8 cellular contexts compared by ENCODE assay signal in the genomic region with DNA sequence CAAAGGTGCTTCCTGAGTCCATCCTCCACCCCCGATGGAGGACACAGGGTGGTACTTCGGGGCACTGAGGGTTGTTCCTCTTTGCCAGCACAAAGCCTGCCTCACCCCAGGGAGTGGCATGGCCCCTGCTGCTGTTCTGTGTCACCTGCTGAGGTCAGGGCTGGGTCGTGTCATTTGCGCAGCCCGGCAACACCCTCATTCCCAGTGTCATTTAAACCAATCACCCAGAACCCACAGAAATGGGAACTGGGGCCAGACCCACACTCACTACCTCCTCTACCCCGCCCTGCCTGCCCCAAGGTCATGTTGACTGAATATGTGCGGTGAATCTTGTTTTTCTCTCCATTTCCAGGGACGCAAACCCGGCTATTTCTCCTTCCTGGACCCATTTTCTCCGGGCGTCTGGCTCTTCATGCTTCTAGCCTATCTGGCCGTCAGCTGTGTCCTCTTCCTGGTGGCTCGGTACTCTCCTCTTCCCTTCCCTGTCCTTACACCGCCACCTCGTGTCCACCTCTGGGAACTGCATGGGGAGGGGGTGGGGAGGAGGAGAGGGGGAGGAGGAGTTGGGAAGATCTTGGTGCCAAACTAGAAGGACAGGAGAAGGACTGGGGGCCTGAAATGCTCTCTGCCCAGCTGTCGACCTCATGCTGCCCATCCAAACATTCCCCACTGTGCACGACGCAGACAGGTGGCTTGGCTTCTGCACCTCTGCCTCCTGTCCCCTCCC.
DNase-seq lines count a peak whose midpoint lies in the region; ATAC-seq, FAIRE-seq and TF ChIP-seq lines count a peak whose summit lies in the region.

No MANE protein-coding gene starts in this region.

- H3K27ac ChIP-seq in RWPE2 (ENCODE audit: poor library complexity, severe bottlenecking) (no peak overlapping the region), foreskin keratinocyte (no peak overlapping the region), osteoblast (ENCODE audit: low read depth, low read length) (no peak overlapping the region), thoracic aorta (no peak overlapping the region)

- FAIRE-seq in GM12892 (lab: Jason Lieb, UNC): peak; percentile 97

- H3F3A ChIP-seq in Loucy (ENCODE audit: low read depth): no peaks in the 10 kb centered on the region

- H3K9me2 ChIP-seq in Loucy (replicated peaks; ENCODE audit: low read depth, low read length): no peaks in the 10 kb centered on the region

- ATAC-seq in RWPE2 (ENCODE audit: low read depth) (peak; percentile 77), foreskin keratinocyte (peak; percentile 78), thoracic aorta (ENCODE audit: insufficient number of reproducible peaks, low FRiP score, low read depth) (no peak), HG03280 (IDR thresholded peaks at IDR 0.05; ENCODE audit: unreplicated experiment) (no peak)

- H3K79me2 ChIP-seq in Loucy (ENCODE audit: insufficient read depth, low read length): no peaks in the 10 kb centered on the region
- no peaks in the 10 kb centered on the region for H3K79me2 ChIP-seq in osteoblast (ENCODE audit: insufficient read depth, low read length)

- H3K27me3 ChIP-seq in Loucy (ENCODE audit: insufficient read depth, low read length, poor library complexity, severe bottlenecking): peaks cover 7% of the 10 kb centered on the region
- H3K27me3 ChIP-seq in RWPE2 (ENCODE audit: insufficient read depth, poor library complexity, severe bottlenecking): peaks cover 7% of the 10 kb centered on the region
- H3K27me3 ChIP-seq in foreskin keratinocyte: peaks cover 4% of the 10 kb centered on the region
- H3K27me3 ChIP-seq in osteoblast (ENCODE audit: insufficient read depth, low read length): peaks cover 6% of the 10 kb centered on the region
- H3K27me3 ChIP-seq in thoracic aorta (replicated peaks; ENCODE audit: insufficient read depth): no peaks in the 10 kb centered on the region

- TF ChIP-seq POLR2A in GM12892 (IDR thresholded peaks at IDR 0.05; ENCODE audit: low read depth, low read length): no peak

- H2AFZ ChIP-seq in Loucy (ENCODE audit: low read length) (peak overlapping the region; percentile 99), osteoblast (ENCODE audit: low read length) (peak overlapping the region; percentile 89)

- no peak overlapping the region for H3K9ac ChIP-seq in Loucy (ENCODE audit: low read depth, low read length, poor library complexity, severe bottlenecking)

- peak overlapping the region; percentile 73 for H3K4me2 ChIP-seq in Loucy (ENCODE audit: low read depth, low read length, poor library complexity, severe bottlenecking)
- peak overlapping the region; percentile 53 for H3K4me2 ChIP-seq in osteoblast (ENCODE audit: insufficient read depth, low read length)

- H3K4me3 ChIP-seq in Loucy (ENCODE audit: low read length, poor library complexity, severe bottlenecking) (peak overlapping the region; percentile 56), RWPE2 (ENCODE audit: severe bottlenecking) (no peak overlapping the region), osteoblast (ENCODE audit: insufficient read depth, low read length) (peak overlapping the region; percentile 17), thoracic aorta (peak overlapping the region; percentile 28)

- no peaks in the 10 kb centered on the region for H4K20me1 ChIP-seq in Loucy (ENCODE audit: insufficient read depth, low read length, poor library complexity, severe bottlenecking)
- no peaks in the 10 kb centered on the region for H4K20me1 ChIP-seq in osteoblast (ENCODE audit: insufficient read depth, low read length)

- DNase-seq in GM12892 (ENCODE audit: insufficient read length) (peak; percentile 51), RWPE2 (ENCODE audit: low spot score) (no peak), foreskin keratinocyte (peak in 1 of 2 donors; percentile 38), osteoblast (ENCODE audit: insufficient read length, low spot score, missing footprints) (peak; percentile 92), thoracic aorta (ENCODE audit: low spot score) (peak; percentile 14)
- DNase-seq in activated naive CD4-positive, alpha-beta T cell treated with Interleukin-2 at 50 U/mL for 16 hours: peak; percentile 50

- TF ChIP-seq CTCF in Loucy (conservative IDR thresholded peaks at IDR 0.05; ENCODE audit: low read length): peak; percentile 91
- peak; percentile 70 for TF ChIP-seq CTCF in RWPE2 (IDR thresholded peaks at IDR 0.05; ENCODE audit: poor library complexity, severe bottlenecking)
- TF ChIP-seq CTCF in foreskin keratinocyte (conservative IDR thresholded peaks at IDR 0.05): peak; percentile 76
- TF ChIP-seq CTCF in osteoblast (IDR thresholded peaks at IDR 0.05; ENCODE audit: extremely low read depth, low read depth, low read length): peak; percentile 63
- TF ChIP-seq CTCF in thoracic aorta (IDR thresholded peaks at IDR 0.05): peak; percentile 69

- H3K4me1 ChIP-seq in Loucy (ENCODE audit: insufficient read depth, low read length, poor library complexity, severe bottlenecking): peaks cover 10% of the 10 kb centered on the region
- H3K4me1 ChIP-seq in RWPE2 (ENCODE audit: insufficient read depth, poor library complexity, severe bottlenecking): no peaks in the 10 kb centered on the region
- H3K4me1 ChIP-seq in foreskin keratinocyte: no peaks in the 10 kb centered on the region
- H3K4me1 ChIP-seq in osteoblast (ENCODE audit: insufficient read depth, low read length): no peaks in the 10 kb centered on the region
- H3K4me1 ChIP-seq in thoracic aorta (ENCODE audit: control insufficient read depth in 1 of 2, low read depth in 2 of 2): no peaks in the 10 kb centered on the region

- H3K36me3 ChIP-seq in Loucy (ENCODE audit: insufficient read depth, low read length): no peaks in the 10 kb centered on the region
- no peaks in the 10 kb centered on the region for H3K36me3 ChIP-seq in RWPE2 (ENCODE audit: low read depth)
- no peaks in the 10 kb centered on the region for H3K36me3 ChIP-seq in osteoblast (ENCODE audit: insufficient read depth, low read length)
- H3K36me3 ChIP-seq in thoracic aorta: no peaks in the 10 kb centered on the region

- H3K9me3 ChIP-seq in Loucy (ENCODE audit: insufficient read depth, low read depth, low read length) (no peaks in the 10 kb centered on the region), RWPE2 (ENCODE audit: severe bottlenecking) (no peaks in the 10 kb centered on the region), osteoblast (ENCODE audit: low read depth, low read length) (no peaks in the 10 kb centered on the region), thoracic aorta (no peaks in the 10 kb centered on the region)

Comparison
In these comparisons a context has a peak if more than half of its experiments do, and no peak if none do; other contexts are left out.
1. ATAC-seq: peak in RWPE2 (single experiment) and foreskin keratinocyte (single experiment); none in thoracic aorta (single experiment) and HG03280 (single experiment).
2. Peak in every context shown above with its lines, with median percentiles within 50 percentile points of each other: CTCF ChIP-seq.